ENCODE assay signal across 20 cellular contexts in the genomic region with DNA sequence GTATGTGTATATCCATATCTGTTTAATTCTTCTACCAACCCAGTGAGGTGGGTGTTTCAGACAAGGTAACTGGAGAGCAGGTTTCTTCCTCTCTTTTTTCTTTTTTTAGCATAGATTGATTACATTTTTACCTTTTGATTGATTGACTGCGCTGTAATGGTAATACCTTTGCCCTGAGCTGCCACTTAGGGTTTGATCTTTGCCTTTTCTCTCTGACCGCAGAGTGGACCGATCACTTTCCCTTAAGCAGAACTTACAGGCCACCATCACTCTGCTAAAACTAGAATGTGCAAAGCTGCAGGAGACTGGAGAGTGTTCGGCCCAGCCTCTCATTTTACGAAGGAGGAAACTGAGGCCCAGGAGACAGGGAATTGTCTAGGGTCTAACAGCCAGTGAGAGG.
"Had no signal": no experiment of that assay in that cellular context is flagged by ENCODE, and none has a peak within 500 bp of the region (broad histone marks: within the 10 kb centered on the region; RNA-seq: fewer than 3 reads in every experiment).

No MANE protein-coding gene starts in this region.

- FAIRE-seq: endometrium, keratinocyte, pancreas had no signal

- ATAC-seq: effector memory CD8-positive, alpha-beta T cell; naive thymus-derived CD8-positive, alpha-beta T cell; stimulated activated naive CD8-positive, alpha-beta T cell treated with anti-CD3 and anti-CD28 coated beads, Interleukin-15, amount 100 ng/mL, for 72 hours had no signal

- H3K9me3 ChIP-seq: esophagus squamous epithelium, neutrophil, pancreas, suprapubic skin, vagina had no signal

- H3K4me3 ChIP-seq: esophagus squamous epithelium, pancreas, smooth muscle cell, suprapubic skin, vagina had no signal

- H3K27me3 ChIP-seq: esophagus squamous epithelium, neutrophil, pancreas, suprapubic skin, vagina had no signal

- DNase-seq: cortex of kidney; effector memory CD8-positive, alpha-beta T cell; erythroblast; esophagus squamous epithelium; foreskin melanocyte; naive thymus-derived CD8-positive, alpha-beta T cell; pancreas; stimulated activated CD4-positive, alpha-beta T cell treated with anti-CD3 and anti-CD28 coated beads, Interleukin-12 subunit alpha, Interleukin-12 subunit beta, amount 100 ng/mL, for 4 hours; stimulated activated CD4-positive, alpha-beta T cell treated with anti-CD3 and anti-CD28 coated beads, Interleukin-1b, Interleukin-23, amount 100 ng/mL, for 48 hours; stimulated activated CD4-positive, alpha-beta T cell treated with anti-CD3 and anti-CD28 coated beads, Interleukin-4, amount 100 ng/mL, for 1 hour; stimulated activated CD8-positive, alpha-beta memory T cell treated with anti-CD3 and anti-CD28 coated beads, Interleukin-4, amount 100 ng/mL, for 48 hours; stimulated activated naive CD4-positive, alpha-beta T cell; stimulated activated naive CD8-positive, alpha-beta T cell treated with anti-CD3 and anti-CD28 coated beads, Interleukin-15, amount 100 ng/mL, for 72 hours had no signal

- H3K27ac ChIP-seq: esophagus squamous epithelium, neutrophil, suprapubic skin had no signal

- H3K9me3 Mint-ChIP-seq: effector memory CD8-positive, alpha-beta T cell; naive thymus-derived CD8-positive, alpha-beta T cell; neural crest cell; stimulated activated naive CD8-positive, alpha-beta T cell treated with anti-CD3 and anti-CD28 coated beads, Interleukin-15, amount 100 ng/mL, for 72 hours had no signal

- H3K27me3 Mint-ChIP-seq: effector memory CD8-positive, alpha-beta T cell; naive thymus-derived CD8-positive, alpha-beta T cell; stimulated activated naive CD8-positive, alpha-beta T cell treated with anti-CD3 and anti-CD28 coated beads, Interleukin-15, amount 100 ng/mL, for 72 hours had no signal

- H3K36me3 ChIP-seq: neutrophil, pancreas, vagina had no signal

- H3K4me3 Mint-ChIP-seq: effector memory CD8-positive, alpha-beta T cell; naive thymus-derived CD8-positive, alpha-beta T cell; neural crest cell; stimulated activated naive CD8-positive, alpha-beta T cell treated with anti-CD3 and anti-CD28 coated beads, Interleukin-15, amount 100 ng/mL, for 72 hours had no signal

- H3K4me1 ChIP-seq: vagina had no signal

- H3K27ac Mint-ChIP-seq: effector memory CD8-positive, alpha-beta T cell; stimulated activated naive CD8-positive, alpha-beta T cell treated with anti-CD3 and anti-CD28 coated beads, Interleukin-15, amount 100 ng/mL, for 72 hours had no signal

- H3K4me1 Mint-ChIP-seq: neural crest cell had no signal
